16 cellular contexts compared by ENCODE assay signal in the genomic region with DNA sequence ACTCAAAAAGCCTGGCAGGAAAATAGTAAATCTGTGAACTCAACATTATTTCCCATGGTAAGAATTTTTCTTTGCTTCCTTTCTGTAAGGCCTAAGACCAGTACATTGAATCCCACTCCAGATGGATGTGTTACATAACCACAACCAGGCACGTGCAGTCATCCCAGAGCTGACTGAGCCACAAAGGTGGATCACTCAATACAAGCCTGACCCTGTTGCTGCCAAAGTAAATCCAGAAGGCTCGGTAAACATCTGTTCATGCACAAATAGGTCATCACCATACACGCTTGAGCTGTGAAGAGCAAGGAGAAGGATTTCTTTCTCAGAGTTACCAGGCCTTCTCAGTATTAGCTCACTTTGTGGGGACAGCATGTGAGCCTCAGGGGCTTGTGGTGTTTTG.
"Had no signal": no experiment of that assay in that cellular context is flagged by ENCODE, and none has a peak within 500 bp of the region (broad histone marks: within the 10 kb centered on the region; RNA-seq: fewer than 3 reads in every experiment).

No MANE protein-coding gene starts in this region.

- H3K27ac Mint-ChIP-seq: activated CD4-positive, alpha-beta T cell treated with anti-CD3 and anti-CD28 coated beads, Interleukin-2, amount 10 ng/mL, durations not matched to agents 24 days and 14 days; activated naive CD4-positive, alpha-beta T cell treated with anti-CD3 and anti-CD28 coated beads for 36 hours; activated T-helper 17 cell treated with anti-CD3 and anti-CD28 coated beads, Interleukin-2, amount 50 U/mL, for 72 hours; immature natural killer cell; naive thymus-derived CD8-positive, alpha-beta T cell; WTC11 had no signal

- H3K36me3 Mint-ChIP-seq: immature natural killer cell; naive thymus-derived CD8-positive, alpha-beta T cell; WTC11 had no signal

- FAIRE-seq: endothelial cell of umbilical vein, small intestine had no signal

- H3K9me3 Mint-ChIP-seq: activated CD4-positive, alpha-beta T cell treated with anti-CD3 and anti-CD28 coated beads, Interleukin-2, amount 10 ng/mL, durations not matched to agents 24 days and 14 days; activated naive CD4-positive, alpha-beta T cell treated with anti-CD3 and anti-CD28 coated beads for 36 hours; activated T-helper 17 cell treated with anti-CD3 and anti-CD28 coated beads, Interleukin-2, amount 50 U/mL, for 72 hours had no signal

- H3K4me3 Mint-ChIP-seq: activated CD4-positive, alpha-beta T cell treated with anti-CD3 and anti-CD28 coated beads, Interleukin-2, amount 10 ng/mL, durations not matched to agents 24 days and 14 days; activated naive CD4-positive, alpha-beta T cell treated with anti-CD3 and anti-CD28 coated beads for 36 hours; activated T-helper 17 cell treated with anti-CD3 and anti-CD28 coated beads, Interleukin-2, amount 50 U/mL, for 72 hours; immature natural killer cell; naive thymus-derived CD8-positive, alpha-beta T cell; WTC11 had no signal

- H3K4me1 Mint-ChIP-seq: activated CD4-positive, alpha-beta T cell treated with anti-CD3 and anti-CD28 coated beads, Interleukin-2, amount 10 ng/mL, durations not matched to agents 24 days and 14 days; activated T-helper 17 cell treated with anti-CD3 and anti-CD28 coated beads, Interleukin-2, amount 50 U/mL, for 72 hours; immature natural killer cell; naive thymus-derived CD8-positive, alpha-beta T cell; WTC11 had no signal

- H3K27me3 Mint-ChIP-seq: activated CD4-positive, alpha-beta T cell treated with anti-CD3 and anti-CD28 coated beads, Interleukin-2, amount 10 ng/mL, durations not matched to agents 24 days and 14 days; activated T-helper 17 cell treated with anti-CD3 and anti-CD28 coated beads, Interleukin-2, amount 50 U/mL, for 72 hours had no signal

- DNase-seq: activated CD4-positive, alpha-beta T cell treated with anti-CD3 and anti-CD28 coated beads, Interleukin-2, amount 10 ng/mL, durations not matched to agents 24 days and 14 days; activated CD8-positive, alpha-beta memory T cell treated with anti-CD3 and anti-CD28 coated beads for 24 hours; activated naive CD4-positive, alpha-beta T cell treated with anti-CD3 and anti-CD28 coated beads for 36 hours; caudate nucleus; effector CD4-positive, alpha-beta T cell; foreskin keratinocyte; immature natural killer cell; left cardiac atrium; mucosa of descending colon; naive thymus-derived CD8-positive, alpha-beta T cell; small intestine; thyroid gland; uterus had no signal
